In the genomic region with DNA sequence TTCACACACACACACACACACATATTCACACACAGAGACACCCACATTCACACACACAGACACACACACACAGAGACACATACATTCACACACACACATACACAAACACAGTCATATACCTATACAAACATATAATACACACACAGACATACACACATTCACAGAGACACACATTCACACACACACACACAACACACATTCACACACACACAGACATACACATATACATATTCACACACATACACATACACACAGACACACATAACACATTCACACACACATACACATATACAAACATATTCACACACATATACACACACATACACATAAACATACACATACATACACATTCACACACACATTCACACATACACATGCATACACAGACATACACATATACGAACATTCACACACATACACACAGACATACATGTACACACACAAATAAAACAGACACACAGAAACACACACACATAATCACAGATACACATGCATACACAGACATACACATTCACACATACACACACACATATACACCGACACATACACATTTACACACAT, we compare ENCODE assay signal across 1 cellular context.
TF ChIP-seq lines count a peak whose summit lies in the region.

No MANE protein-coding gene starts in this region.

TF ChIP-seq in H1, 55 proteins besides CTCF, POLR2A, EP300 and RAD21:
- no peak for TF ChIP-seq SIX5 (IDR thresholded peaks at IDR 0.05; ENCODE audit: low read depth, low read length)
- TF ChIP-seq TAF1 (IDR thresholded peaks at IDR 0.05; ENCODE audit: low read depth, low read length), result no peak
- TF ChIP-seq BACH1 (IDR thresholded peaks at IDR 0.05; ENCODE audit: low read length), result no peak
- no peak for TF ChIP-seq BCL11A (IDR thresholded peaks at IDR 0.05; ENCODE audit: low read depth in 2 of 2, low read length in 2 of 2)
- no peak for TF ChIP-seq NANOG (IDR thresholded peaks at IDR 0.05; ENCODE audit: insufficient read depth, low read depth, low read length, poor library complexity, severe bottlenecking)
- no peak for TF ChIP-seq ZNF274 (IDR thresholded peaks at IDR 0.05; ENCODE audit: borderline replicate concordance, extremely low read depth, low read length)
- no peak for TF ChIP-seq SP2 (IDR thresholded peaks at IDR 0.05; ENCODE audit: low read length)
- TF ChIP-seq, protein P1, sequence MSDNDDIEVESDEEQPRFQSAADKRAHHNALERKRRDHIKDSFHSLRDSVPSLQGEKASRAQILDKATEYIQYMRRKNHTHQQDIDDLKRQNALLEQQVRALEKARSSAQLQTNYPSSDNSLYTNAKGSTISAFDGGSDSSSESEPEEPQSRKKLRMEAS (IDR thresholded peaks at IDR 0.05), result no peak
- no peak for TF ChIP-seq KDM5A (IDR thresholded peaks at IDR 0.05; ENCODE audit: low read length)
- no peak for TF ChIP-seq YY1 (IDR thresholded peaks at IDR 0.05; ENCODE audit: low read depth, low read length)
- no peak for TF ChIP-seq TAF7 (optimal IDR thresholded peaks at IDR 0.05; ENCODE audit: borderline replicate concordance, low read depth, low read length)
- no peak for TF ChIP-seq TBP (IDR thresholded peaks at IDR 0.05; ENCODE audit: low read depth, low read length)
- no peak for TF ChIP-seq KDM1A (IDR thresholded peaks at IDR 0.05; ENCODE audit: borderline replicate concordance, low read length)
- no peak for TF ChIP-seq CEBPB (IDR thresholded peaks at IDR 0.05; ENCODE audit: low read depth, low read length)
- TF ChIP-seq, protein P2, sequence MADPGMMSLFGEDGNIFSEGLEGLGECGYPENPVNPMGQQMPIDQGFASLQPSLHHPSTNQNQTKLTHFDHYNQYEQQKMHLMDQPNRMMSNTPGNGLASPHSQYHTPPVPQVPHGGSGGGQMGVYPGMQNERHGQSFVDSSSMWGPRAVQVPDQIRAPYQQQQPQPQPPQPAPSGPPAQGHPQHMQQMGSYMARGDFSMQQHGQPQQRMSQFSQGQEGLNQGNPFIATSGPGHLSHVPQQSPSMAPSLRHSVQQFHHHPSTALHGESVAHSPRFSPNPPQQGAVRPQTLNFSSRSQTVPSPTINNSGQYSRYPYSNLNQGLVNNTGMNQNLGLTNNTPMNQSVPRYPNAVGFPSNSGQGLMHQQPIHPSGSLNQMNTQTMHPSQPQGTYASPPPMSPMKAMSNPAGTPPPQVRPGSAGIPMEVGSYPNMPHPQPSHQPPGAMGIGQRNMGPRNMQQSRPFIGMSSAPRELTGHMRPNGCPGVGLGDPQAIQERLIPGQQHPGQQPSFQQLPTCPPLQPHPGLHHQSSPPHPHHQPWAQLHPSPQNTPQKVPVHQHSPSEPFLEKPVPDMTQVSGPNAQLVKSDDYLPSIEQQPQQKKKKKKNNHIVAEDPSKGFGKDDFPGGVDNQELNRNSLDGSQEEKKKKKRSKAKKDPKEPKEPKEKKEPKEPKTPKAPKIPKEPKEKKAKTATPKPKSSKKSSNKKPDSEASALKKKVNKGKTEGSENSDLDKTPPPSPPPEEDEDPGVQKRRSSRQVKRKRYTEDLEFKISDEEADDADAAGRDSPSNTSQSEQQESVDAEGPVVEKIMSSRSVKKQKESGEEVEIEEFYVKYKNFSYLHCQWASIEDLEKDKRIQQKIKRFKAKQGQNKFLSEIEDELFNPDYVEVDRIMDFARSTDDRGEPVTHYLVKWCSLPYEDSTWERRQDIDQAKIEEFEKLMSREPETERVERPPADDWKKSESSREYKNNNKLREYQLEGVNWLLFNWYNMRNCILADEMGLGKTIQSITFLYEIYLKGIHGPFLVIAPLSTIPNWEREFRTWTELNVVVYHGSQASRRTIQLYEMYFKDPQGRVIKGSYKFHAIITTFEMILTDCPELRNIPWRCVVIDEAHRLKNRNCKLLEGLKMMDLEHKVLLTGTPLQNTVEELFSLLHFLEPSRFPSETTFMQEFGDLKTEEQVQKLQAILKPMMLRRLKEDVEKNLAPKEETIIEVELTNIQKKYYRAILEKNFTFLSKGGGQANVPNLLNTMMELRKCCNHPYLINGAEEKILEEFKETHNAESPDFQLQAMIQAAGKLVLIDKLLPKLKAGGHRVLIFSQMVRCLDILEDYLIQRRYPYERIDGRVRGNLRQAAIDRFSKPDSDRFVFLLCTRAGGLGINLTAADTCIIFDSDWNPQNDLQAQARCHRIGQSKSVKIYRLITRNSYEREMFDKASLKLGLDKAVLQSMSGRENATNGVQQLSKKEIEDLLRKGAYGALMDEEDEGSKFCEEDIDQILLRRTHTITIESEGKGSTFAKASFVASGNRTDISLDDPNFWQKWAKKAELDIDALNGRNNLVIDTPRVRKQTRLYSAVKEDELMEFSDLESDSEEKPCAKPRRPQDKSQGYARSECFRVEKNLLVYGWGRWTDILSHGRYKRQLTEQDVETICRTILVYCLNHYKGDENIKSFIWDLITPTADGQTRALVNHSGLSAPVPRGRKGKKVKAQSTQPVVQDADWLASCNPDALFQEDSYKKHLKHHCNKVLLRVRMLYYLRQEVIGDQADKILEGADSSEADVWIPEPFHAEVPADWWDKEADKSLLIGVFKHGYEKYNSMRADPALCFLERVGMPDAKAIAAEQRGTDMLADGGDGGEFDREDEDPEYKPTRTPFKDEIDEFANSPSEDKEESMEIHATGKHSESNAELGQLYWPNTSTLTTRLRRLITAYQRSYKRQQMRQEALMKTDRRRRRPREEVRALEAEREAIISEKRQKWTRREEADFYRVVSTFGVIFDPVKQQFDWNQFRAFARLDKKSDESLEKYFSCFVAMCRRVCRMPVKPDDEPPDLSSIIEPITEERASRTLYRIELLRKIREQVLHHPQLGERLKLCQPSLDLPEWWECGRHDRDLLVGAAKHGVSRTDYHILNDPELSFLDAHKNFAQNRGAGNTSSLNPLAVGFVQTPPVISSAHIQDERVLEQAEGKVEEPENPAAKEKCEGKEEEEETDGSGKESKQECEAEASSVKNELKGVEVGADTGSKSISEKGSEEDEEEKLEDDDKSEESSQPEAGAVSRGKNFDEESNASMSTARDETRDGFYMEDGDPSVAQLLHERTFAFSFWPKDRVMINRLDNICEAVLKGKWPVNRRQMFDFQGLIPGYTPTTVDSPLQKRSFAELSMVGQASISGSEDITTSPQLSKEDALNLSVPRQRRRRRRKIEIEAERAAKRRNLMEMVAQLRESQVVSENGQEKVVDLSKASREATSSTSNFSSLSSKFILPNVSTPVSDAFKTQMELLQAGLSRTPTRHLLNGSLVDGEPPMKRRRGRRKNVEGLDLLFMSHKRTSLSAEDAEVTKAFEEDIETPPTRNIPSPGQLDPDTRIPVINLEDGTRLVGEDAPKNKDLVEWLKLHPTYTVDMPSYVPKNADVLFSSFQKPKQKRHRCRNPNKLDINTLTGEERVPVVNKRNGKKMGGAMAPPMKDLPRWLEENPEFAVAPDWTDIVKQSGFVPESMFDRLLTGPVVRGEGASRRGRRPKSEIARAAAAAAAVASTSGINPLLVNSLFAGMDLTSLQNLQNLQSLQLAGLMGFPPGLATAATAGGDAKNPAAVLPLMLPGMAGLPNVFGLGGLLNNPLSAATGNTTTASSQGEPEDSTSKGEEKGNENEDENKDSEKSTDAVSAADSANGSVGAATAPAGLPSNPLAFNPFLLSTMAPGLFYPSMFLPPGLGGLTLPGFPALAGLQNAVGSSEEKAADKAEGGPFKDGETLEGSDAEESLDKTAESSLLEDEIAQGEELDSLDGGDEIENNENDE (IDR thresholded peaks at IDR 0.05; ENCODE audit: insufficient replicate concordance, low read length), result no peak
- no peak for TF ChIP-seq EGR1 (IDR thresholded peaks at IDR 0.05; ENCODE audit: borderline replicate concordance, low read depth, low read length)
- no peak for TF ChIP-seq SRF (IDR thresholded peaks at IDR 0.05; ENCODE audit: low read depth, low read length)
- no peak for TF ChIP-seq RNF2 (IDR thresholded peaks at IDR 0.05; ENCODE audit: borderline replicate concordance, low read depth, low read length, missing control alignments, poor library complexity, severe bottlenecking)
